Comparison of ENCODE assay signal across 1 cellular context in genomic region chr11:133326849-133327248, GRCh38.
TF ChIP-seq lines count a peak whose summit lies in the region.

No MANE protein-coding gene starts in this region.

TF ChIP-seq in IMR-90, 13 proteins besides CTCF, POLR2A, EP300 and RAD21 (continued from another document):
- TF ChIP-seq NFE2L2 (IDR thresholded peaks at IDR 0.05; ENCODE audit: low read depth, low read length) (no peak), SMC3 (IDR thresholded peaks at IDR 0.05; ENCODE audit: low read depth, low read length) (no peak), USF2 (IDR thresholded peaks at IDR 0.05; ENCODE audit: low read depth, low read length) (no peak), FOS (IDR thresholded peaks at IDR 0.05; ENCODE audit: low read depth, low read length) (no peak), BHLHE40 (IDR thresholded peaks at IDR 0.05; ENCODE audit: low read depth, low read length) (no peak), MXI1 (IDR thresholded peaks at IDR 0.05; ENCODE audit: borderline replicate concordance, low read depth, low read length) (no peak), RFX5 (IDR thresholded peaks at IDR 0.05; ENCODE audit: low read depth, low read length) (no peak), RCOR1 (IDR thresholded peaks at IDR 0.05; ENCODE audit: insufficient replicate concordance, low read length) (no peak), MAZ (IDR thresholded peaks at IDR 0.05; ENCODE audit: borderline replicate concordance, low read depth, low read length) (no peak), CEBPB (IDR thresholded peaks at IDR 0.05; ENCODE audit: low read depth, low read length) (no peak)
